In genomic region chr2:127888772-127889171, GRCh38 we compare ENCODE assay signal across 26 cellular contexts.
"Had no signal": no experiment of that assay in that cellular context is flagged by ENCODE, and none has a peak within 500 bp of the region (broad histone marks: within the 10 kb centered on the region; RNA-seq: fewer than 3 reads in every experiment).

No MANE protein-coding gene starts in this region.

- FAIRE-seq: bronchial epithelial cell had no signal

- H3K27me3 Mint-ChIP-seq: activated CD8-positive, alpha-beta T cell treated with anti-CD3 and anti-CD28 coated beads for 36 hours; activated naive CD8-positive, alpha-beta T cell treated with anti-CD3 and anti-CD28 coated beads for 36 hours had no signal

- ATAC-seq: activated CD4-positive, CD25-positive, alpha-beta regulatory T cell treated with anti-CD3 and anti-CD28 coated beads, Interleukin-2, amount 50 U/mL, for 24 hours; activated CD8-positive, alpha-beta T cell treated with anti-CD3 and anti-CD28 coated beads for 36 hours; body of pancreas had no signal

- H3K9me3 ChIP-seq: adrenal gland, body of pancreas had no signal

- H3K9me3 Mint-ChIP-seq: activated CD8-positive, alpha-beta T cell treated with anti-CD3 and anti-CD28 coated beads for 36 hours; activated naive CD8-positive, alpha-beta T cell treated with anti-CD3 and anti-CD28 coated beads for 36 hours; activated T-helper 1 cell treated with anti-CD3 and anti-CD28 coated beads, Interleukin-12 subunit alpha, Interleukin-12 subunit beta, Interleukin-2, Interleukin-4 antibody, amounts not matched to agents 30 ng/mL and 10 ng/mL and 1 ng/mL, durations not matched to agents 14 hours and 24 hours and 36 hours had no signal

- H3K4me3 Mint-ChIP-seq: activated CD8-positive, alpha-beta T cell treated with anti-CD3 and anti-CD28 coated beads for 36 hours; activated naive CD8-positive, alpha-beta T cell treated with anti-CD3 and anti-CD28 coated beads for 36 hours had no signal

- H3K4me3 ChIP-seq: adrenal gland, body of pancreas, PC-9, SK-N-MC had no signal

- H2AFZ ChIP-seq: PC-9 had no signal

- DNase-seq: activated CD4-positive, alpha-beta T cell treated with anti-CD3 and anti-CD28 coated beads for 4 hours; activated CD8-positive, alpha-beta memory T cell treated with anti-CD3 and anti-CD28 coated beads, Interleukin-2, amount 50 U/mL, for 4 hours; activated CD8-positive, alpha-beta T cell treated with anti-CD3 and anti-CD28 coated beads for 36 hours; activated effector memory CD4-positive, alpha-beta T cell treated with Interleukin-2 at 50 U/mL for 16 hours; activated naive CD4-positive, alpha-beta T cell; activated naive CD8-positive, alpha-beta T cell treated with anti-CD3 and anti-CD28 coated beads for 36 hours; adrenal gland; aorta; body of pancreas; central memory CD4-positive, alpha-beta T cell; Karpas-422; MM.1S; NCI-H1105; NCI-H1436; NCI-H1694 treated with DMSO at 0.1 percent for 48 hours; NCI-H2081 treated with DMSO at 0.1 percent for 48 hours; NCI-H446; NCI-H524; PC-9; SIG-M5; T-helper 1 cell; WERI-Rb-1 had no signal

- H3K27ac ChIP-seq: PC-9, WERI-Rb-1 had no signal

- H3K36me3 ChIP-seq: adrenal gland had no signal

- H3K27me3 ChIP-seq: adrenal gland, body of pancreas had no signal

- H3K27ac Mint-ChIP-seq: activated CD8-positive, alpha-beta T cell treated with anti-CD3 and anti-CD28 coated beads for 36 hours; activated naive CD8-positive, alpha-beta T cell treated with anti-CD3 and anti-CD28 coated beads for 36 hours; activated T-helper 1 cell treated with anti-CD3 and anti-CD28 coated beads, Interleukin-12 subunit alpha, Interleukin-12 subunit beta, Interleukin-2, Interleukin-4 antibody, amounts not matched to agents 30 ng/mL and 10 ng/mL and 1 ng/mL, durations not matched to agents 14 hours and 24 hours and 36 hours had no signal
